Comparison of ENCODE assay signal across 8 cellular contexts in the genomic region with DNA sequence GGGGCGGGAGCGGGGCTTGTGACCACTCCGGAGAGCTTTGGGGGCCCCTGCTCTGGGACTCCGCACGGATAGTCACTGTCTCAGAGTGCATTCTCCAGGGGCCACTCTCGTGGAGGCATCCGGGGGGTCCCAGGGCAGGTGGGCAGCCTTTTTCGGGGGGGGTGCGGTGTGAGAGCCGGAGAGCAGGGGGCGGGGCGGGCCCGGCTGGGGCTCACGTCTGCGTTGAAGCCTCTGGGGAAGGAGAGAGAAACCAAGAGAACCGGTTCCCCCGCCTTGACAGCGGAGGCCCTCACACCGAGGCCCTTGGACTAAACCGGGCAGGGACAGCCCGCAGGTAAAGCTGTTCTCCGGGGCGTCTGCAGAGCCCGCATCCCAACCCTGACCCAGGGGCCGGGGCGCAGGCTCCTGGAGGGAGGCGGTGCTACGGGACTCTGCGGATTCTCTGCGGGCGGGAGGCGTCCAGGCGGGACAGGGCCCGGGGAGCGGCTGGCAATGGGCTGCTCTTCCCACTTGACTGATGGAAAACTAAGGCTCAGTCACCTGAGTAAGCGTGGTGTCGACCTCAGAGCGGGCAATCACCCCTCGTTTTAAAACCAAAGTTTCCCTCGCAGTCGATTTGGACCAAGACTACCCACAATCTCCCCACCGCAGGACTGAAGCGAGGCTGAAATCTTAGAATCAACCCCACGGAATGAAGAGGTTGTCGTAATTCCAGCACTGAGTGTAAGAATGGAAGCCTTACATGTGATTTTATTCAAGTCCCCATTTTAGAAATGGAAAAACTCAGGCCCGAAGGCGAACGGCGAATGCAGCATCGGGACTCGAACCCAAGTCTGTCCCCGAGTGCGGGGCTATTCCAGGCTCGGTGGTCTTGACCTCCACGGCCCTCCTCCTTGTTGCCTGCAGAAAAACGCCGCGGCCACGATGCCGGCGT. TPM values are rescaled to one million over a fixed set of nuclear protein-coding genes. Genes with fewer than 3 reads are reported as not detected.
DNase-seq lines count a peak whose midpoint lies in the region; ATAC-seq, FAIRE-seq and TF ChIP-seq lines count a peak whose summit lies in the region.
"Had no signal": no experiment of that assay in that cellular context is flagged by ENCODE, and none has a peak within 500 bp of the region (broad histone marks: within the 10 kb centered on the region; RNA-seq: fewer than 3 reads in every experiment).

No MANE protein-coding gene starts in this region.

- peak overlapping the region; percentile 86 for H3K4me2 ChIP-seq in PC-3 (ENCODE audit: low read length)

- no TSS peak for BruUV-seq in PC-3 (replicated peaks; lab: Mats Ljungman, UMichigan)

- no peak for TF ChIP-seq CTCF in GM13977 (IDR thresholded peaks at IDR 0.05; ENCODE audit: extremely low read depth, insufficient read depth, missing control alignments)
- TF ChIP-seq CTCF in PC-3 (conservative IDR thresholded peaks at IDR 0.05; ENCODE audit: low read depth, low read length), result no peak
- TF ChIP-seq CTCF in epithelial cell of esophagus (IDR thresholded peaks at IDR 0.05; ENCODE audit: insufficient read depth, low read depth, low read length, missing control alignments), result no peak

- H3K36me3 ChIP-seq in PC-3 (ENCODE audit: low read depth, low read length) (no peaks in the 10 kb centered on the region), skeletal muscle tissue (ENCODE audit: control insufficient read depth in 3 of 3, insufficient read depth in 3 of 3, low read length in 3 of 3) (no peaks in the 10 kb centered on the region)

- H3K9me2 ChIP-seq in PC-3 (replicated peaks; ENCODE audit: low read length), result no peaks in the 10 kb centered on the region

- TF ChIP-seq POLR2A in GM12892 (IDR thresholded peaks at IDR 0.05; ENCODE audit: low read depth, low read length), result no peak

- H3K4me1 ChIP-seq in PC-3 (ENCODE audit: insufficient read depth, low read length) (peaks cover 28% of the 10 kb centered on the region), skeletal muscle tissue (ENCODE audit: control insufficient read depth in 3 of 3, insufficient read depth in 3 of 3, low read length in 3 of 3) (peaks cover 21 to 41% (median 36%) of the 10 kb centered on the region in 3 donors)

- H3K27me3 ChIP-seq in PC-3 (ENCODE audit: low read length) (peaks cover 53% of the 10 kb centered on the region), skeletal muscle tissue (ENCODE audit: control insufficient read depth in 3 of 3, insufficient read depth in 3 of 3, low read length in 3 of 3) (peaks cover 43 to 49% (median 49%) of the 10 kb centered on the region in 3 donors)

- DNase-seq in GM13977 (ENCODE audit: low spot score) (peak; percentile 57), PC-3 (peak; percentile 79), epithelial cell of esophagus (ENCODE audit: low read depth) (peak; percentile 69), C1 segment of cervical spinal cord (lab: John Stamatoyannopoulos, UW) (no peak), GM12892 (ENCODE audit: insufficient read length) (no peak)

- intact Hi-C loops in PC-3 (cut with micrococcal nuclease), result loop anchor here (10.0 kb wide), 1 partner anchor 133 kb away; no protein-coding TSS in a partner anchor

- H3K9me3 ChIP-seq in PC-3 (ENCODE audit: low read length) (no peaks in the 10 kb centered on the region), skeletal muscle tissue (ENCODE audit: control insufficient read depth in 3 of 3, low read length in 3 of 3) (no peaks in the 10 kb centered on the region)

- H2AFZ ChIP-seq in PC-3 (ENCODE audit: low read length), result peak overlapping the region; percentile 75; the same call in 1 of the 2 replicates

- H3K4me3 ChIP-seq in PC-3 (ENCODE audit: low read length) (peak overlapping the region; percentile 60), epithelial cell of esophagus (ENCODE audit: low read length) (no peak overlapping the region), skeletal muscle tissue (ENCODE audit: low read length in 3 of 3) (peak overlapping the region in 2 of 3 donors; percentile 35 to 63)

- CTCF ChIA-PET in PC-3 (lab: Charles Lee), result no interaction called here

- H3K79me2 ChIP-seq in PC-3 (ENCODE audit: low read length), result no peaks in the 10 kb centered on the region

- no peaks in the 10 kb centered on the region for H4K20me1 ChIP-seq in PC-3 (ENCODE audit: low read length)

- peak; percentile 14 for ATAC-seq in PC-3
- no peak for ATAC-seq in GM18861 (IDR thresholded peaks at IDR 0.05; ENCODE audit: unreplicated experiment)

- in situ Hi-C loops in GM13977 (cut with MboI; ENCODE audit: low pct_unique_long_range_greater_than_20kb, low sequenced_read_pairs, unreplicated experiment), result no loop called here

- no peak overlapping the region for H3K27ac ChIP-seq in PC-3 (ENCODE audit: low read length)
- no peak overlapping the region for H3K27ac ChIP-seq in skeletal muscle tissue (ENCODE audit: low read depth, low read length)

- no peaks in the 10 kb centered on the region for H3F3A ChIP-seq in PC-3 (ENCODE audit: low read length, unreplicated experiment)

- H3K9ac ChIP-seq in PC-3 (ENCODE audit: low read length) (no peak overlapping the region), skeletal muscle tissue (ENCODE audit: low read depth in 1 of 3, low read length in 3 of 3) (no peak overlapping the region)

- POLR2A ChIA-PET in PC-3 (lab: Charles Lee; ENCODE audit: unreplicated experiment), result no interaction called here

- FAIRE-seq in GM12892 (lab: Jason Lieb, UNC), result no peak
- FAIRE-seq: islet of Langerhans had no signal

RNA-seq across cellular contexts. Expression of gene AMZ2, which starts 49.6 kb away (rescaled TPM):
- total RNA-seq in PC-3 (2014; rRNA removed) (81.1 and 88.5 TPM in 2 replicates), skeletal muscle tissue (49.6 TPM)
- polyA plus RNA-seq in GM12892 (2012; ENCODE audit: missing spikeins), result 118 TPM

Comparison
In these comparisons a context has a peak if more than half of its experiments do, and no peak if none do; other contexts are left out.
1. DNase-seq: peak in GM13977 (single experiment), PC-3 (single experiment) and epithelial cell of esophagus (single experiment); none in C1 segment of cervical spinal cord (0 of 14) and GM12892 (single experiment).